22 cellular contexts compared by ENCODE assay signal in genomic region chr12:105402366-105402765, GRCh38.
DNase-seq lines count a peak whose midpoint lies in the region; ATAC-seq, FAIRE-seq and TF ChIP-seq lines count a peak whose summit lies in the region.
"Had no signal": no experiment of that assay in that cellular context is flagged by ENCODE, and none has a peak within 500 bp of the region (broad histone marks: within the 10 kb centered on the region; RNA-seq: fewer than 3 reads in every experiment).

No MANE protein-coding gene starts in this region.

- FAIRE-seq in D721Med (lab: Jason Lieb, UNC) (no peak), bronchial epithelial cell (lab: Jason Lieb, UNC) (peak; percentile 55)
- FAIRE-seq: A204.1, GM12878, GM19239, H54, HTR-8/SVneo had no signal

- H3K27me3 ChIP-seq in bronchial epithelial cell (ENCODE audit: control insufficient read depth, insufficient read depth, low read length) = no peaks in the 10 kb centered on the region
- H3K27me3 ChIP-seq: BLaER1 had no signal

- no peaks in the 10 kb centered on the region for H3K36me3 ChIP-seq in bronchial epithelial cell (ENCODE audit: control insufficient read depth, insufficient read depth, low read length)
- H3K36me3 ChIP-seq: BLaER1 had no signal

- ATAC-seq in GM21619 (IDR thresholded peaks at IDR 0.05; ENCODE audit: unreplicated experiment) = no peak
- ATAC-seq in GM19455 (IDR thresholded peaks at IDR 0.05; ENCODE audit: unreplicated experiment) = no peak
- ATAC-seq in HG03039 (IDR thresholded peaks at IDR 0.05; ENCODE audit: unreplicated experiment) = no peak
- ATAC-seq: GM12878, GM23338 had no signal

- DNase-seq in D721Med (ENCODE audit: insufficient read length, low spot score) (peak; percentile 23), NCI-H82 (lab: John Stamatoyannopoulos, UW) (peak; percentile 59), bronchial epithelial cell (ENCODE audit: low read depth) (no peak)
- no peak for DNase-seq in activated CD8-positive, alpha-beta memory T cell treated with anti-CD3 and anti-CD28 coated beads, Interleukin-2, amount 50 U/mL, for 48 hours
- DNase-seq: AML-193; CD4-positive, alpha-beta memory T cell; DMS 273 treated with DMSO at 0.1 percent for 48 hours; DMS53; DND-41; EL; HCEC 1CT; HFFc6 had no signal

- TF ChIP-seq CTCF in D721Med (IDR thresholded peaks at IDR 0.05; ENCODE audit: insufficient read depth, missing control alignments) = no peak
- no peak for TF ChIP-seq CTCF in bronchial epithelial cell (IDR thresholded peaks at IDR 0.05; ENCODE audit: insufficient read depth, low read length, severe bottlenecking)

- no peak overlapping the region for H3K4me3 ChIP-seq in bronchial epithelial cell (ENCODE audit: low read depth, low read length)
- H3K4me3 ChIP-seq: BLaER1, GM12878, GM23338 had no signal

Comparison
In these comparisons a context has a peak if more than half of its experiments do, and no peak if none do; other contexts are left out.
1. DNase-seq: peak in D721Med (single experiment) and NCI-H82 (single experiment); none in bronchial epithelial cell (single experiment) and activated CD8-positive, alpha-beta memory T cell treated with anti-CD3 and anti-CD28 coated beads, Interleukin-2, amount 50 U/mL, for 48 hours (single experiment).